Comparison of ENCODE assay signal across 9 cellular contexts in genomic region chr7:55526770-55527169, GRCh38. TPM values are rescaled to one million over a fixed set of nuclear protein-coding genes. Genes with fewer than 3 reads are reported as not detected.
DNase-seq lines count a peak whose midpoint lies in the region; ATAC-seq, FAIRE-seq and TF ChIP-seq lines count a peak whose summit lies in the region.
"Had no signal": no experiment of that assay in that cellular context is flagged by ENCODE, and none has a peak within 500 bp of the region (broad histone marks: within the 10 kb centered on the region; RNA-seq: fewer than 3 reads in every experiment).

No MANE protein-coding gene starts in this region.

- intact Hi-C loops in CD14-positive monocyte (cut with micrococcal nuclease) = no loop called here
- intact Hi-C loops in activated CD4-positive, alpha-beta memory T cell treated with anti-CD3 and anti-CD28 coated beads for 36 hours (cut with micrococcal nuclease) = no loop called here
- intact Hi-C loops in thyroid gland (cut with DNase I) = no loop called here

- H3K9me3 Mint-ChIP-seq in CD14-positive monocyte = peaks cover 0 to 1% (median 0%) of the 10 kb centered on the region in 7 donors
- no peaks in the 10 kb centered on the region for H3K9me3 Mint-ChIP-seq in activated CD4-positive, alpha-beta memory T cell treated with anti-CD3 and anti-CD28 coated beads for 36 hours
- H3K9me3 Mint-ChIP-seq: T-helper 1 cell treated with Interleukin-12 subunit alpha and Interleukin-12 subunit beta and Interleukin-4 antibody, amounts not matched to agents 30 μg/mL and 1 μg/mL, for 36 hours had no signal

- TF ChIP-seq CTCF in CD14-positive monocyte (IDR thresholded peaks at IDR 0.05) (no peak), gastroesophageal sphincter (IDR thresholded peaks at IDR 0.05) (no peak), thyroid gland (IDR thresholded peaks at IDR 0.05) (no peak)

- H3K27ac ChIP-seq in gastroesophageal sphincter (no peak overlapping the region), thyroid gland (no peak overlapping the region), small intestine (ENCODE audit: low read depth in 1 of 2, low read length in 1 of 2) (peak overlapping the region in 1 of 2 donors; percentile 73)

- peaks cover 0 to 21% (median 4%) of the 10 kb centered on the region in 3 donors for H3K4me1 ChIP-seq in gastroesophageal sphincter
- H3K4me1 ChIP-seq in thyroid gland = no peaks in the 10 kb centered on the region
- no peaks in the 10 kb centered on the region for H3K4me1 ChIP-seq in small intestine (ENCODE audit: control insufficient read depth in 2 of 2, insufficient read depth in 1 of 2, low read depth in 1 of 2, low read length in 1 of 2)

- 60 to 80% methylated on average over 2 of the region's 5 CpGs for WGBS in gastroesophageal sphincter (ENCODE audit: low coverage in 1 of 2), 2 donors
- WGBS in thyroid gland, 2 donors = 85 to 93% methylated on average over 4 to 5 of the region's 5 CpGs
- 69 to 80% (median 70%) methylated on average over 5 of the region's 5 CpGs for WGBS in small intestine, 3 donors

- TF ChIP-seq POLR2A in gastroesophageal sphincter (IDR thresholded peaks at IDR 0.05) (no peak), thyroid gland (IDR thresholded peaks at IDR 0.05) (no peak)

- no peak for TF ChIP-seq EP300 in gastroesophageal sphincter (IDR thresholded peaks at IDR 0.05)

- H3K9me3 ChIP-seq in gastroesophageal sphincter (no peaks in the 10 kb centered on the region), thyroid gland (no peaks in the 10 kb centered on the region), small intestine (ENCODE audit: control insufficient read depth, low read depth) (no peaks in the 10 kb centered on the region)

- POLR2A ChIA-PET in activated CD4-positive, alpha-beta memory T cell treated with anti-CD3 and anti-CD28 coated beads for 36 hours (lab: Charles Lee) = no interaction called here

- H3K4me3 ChIP-seq in gastroesophageal sphincter = no peak overlapping the region
- H3K4me3 ChIP-seq in thyroid gland (replicated peaks in 1 of 3) = no peak overlapping the region
- no peak overlapping the region for H3K4me3 ChIP-seq in small intestine (ENCODE audit: low read depth in 1 of 2, low read length in 2 of 2)

- H3K4me3 Mint-ChIP-seq in CD14-positive monocyte = no peak overlapping the region
- H3K4me3 Mint-ChIP-seq in activated CD4-positive, alpha-beta memory T cell treated with anti-CD3 and anti-CD28 coated beads for 36 hours = no peak overlapping the region
- H3K4me3 Mint-ChIP-seq: T-helper 1 cell treated with Interleukin-12 subunit alpha and Interleukin-12 subunit beta and Interleukin-4 antibody, amounts not matched to agents 30 μg/mL and 1 μg/mL, for 36 hours had no signal

- CTCF ChIA-PET in activated CD4-positive, alpha-beta memory T cell treated with anti-CD3 and anti-CD28 coated beads for 36 hours (lab: Charles Lee) = no interaction called here

- DNase-seq in CD14-positive monocyte (ENCODE audit: low spot score) = peak; percentile 62
- peak; percentile 96 for DNase-seq in NCI-H146 (lab: John Stamatoyannopoulos, UW)
- no peak for DNase-seq in GM19238 (ENCODE audit: insufficient read length, low spot score)
- DNase-seq in activated CD4-positive, alpha-beta memory T cell treated with anti-CD3 and anti-CD28 coated beads for 36 hours = no peak
- no peak for DNase-seq in thyroid gland
- DNase-seq in small intestine = no peak

- H3K36me3 ChIP-seq in gastroesophageal sphincter (no peaks in the 10 kb centered on the region), thyroid gland (no peaks in the 10 kb centered on the region), small intestine (ENCODE audit: control insufficient read depth in 2 of 2, insufficient read depth in 2 of 2, low read length in 2 of 2) (no peaks in the 10 kb centered on the region)

- H3K27ac Mint-ChIP-seq in CD14-positive monocyte = peak overlapping the region in 5 of 7 donors; percentile 77 to 91 (median 85)
- H3K27ac Mint-ChIP-seq in activated CD4-positive, alpha-beta memory T cell treated with anti-CD3 and anti-CD28 coated beads for 36 hours = no peak overlapping the region
- H3K27ac Mint-ChIP-seq: T-helper 1 cell treated with Interleukin-12 subunit alpha and Interleukin-12 subunit beta and Interleukin-4 antibody, amounts not matched to agents 30 μg/mL and 1 μg/mL, for 36 hours had no signal

- FAIRE-seq in small intestine (lab: Jason Lieb, UNC) = no peak

- peaks cover 12 to 22% of the 10 kb centered on the region in 2 donors for H3K36me3 Mint-ChIP-seq in CD14-positive monocyte
- peaks cover 11% of the 10 kb centered on the region for H3K36me3 Mint-ChIP-seq in activated CD4-positive, alpha-beta memory T cell treated with anti-CD3 and anti-CD28 coated beads for 36 hours

- peak; percentile 64 for ATAC-seq in GM21723 (IDR thresholded peaks at IDR 0.05; ENCODE audit: unreplicated experiment)
- ATAC-seq in gastroesophageal sphincter = peak; percentile 51

- H3K27me3 ChIP-seq in gastroesophageal sphincter (no peaks in the 10 kb centered on the region), thyroid gland (no peaks in the 10 kb centered on the region), small intestine (ENCODE audit: control insufficient read depth in 2 of 2, insufficient read depth in 2 of 2, low read length in 2 of 2) (no peaks in the 10 kb centered on the region)

- peaks cover 17% of the 10 kb centered on the region for H3K4me1 Mint-ChIP-seq in CD14-positive monocyte
- H3K4me1 Mint-ChIP-seq in activated CD4-positive, alpha-beta memory T cell treated with anti-CD3 and anti-CD28 coated beads for 36 hours (ENCODE audit: low read depth) = peaks cover 73% of the 10 kb centered on the region

- H3K27me3 Mint-ChIP-seq in CD14-positive monocyte (ENCODE audit: low read depth in 3 of 3) = peaks cover 0 to 2% (median 0%) of the 10 kb centered on the region in 3 donors
- no peaks in the 10 kb centered on the region for H3K27me3 Mint-ChIP-seq in activated CD4-positive, alpha-beta memory T cell treated with anti-CD3 and anti-CD28 coated beads for 36 hours

RNA-seq across cellular contexts. Expression of gene VOPP1, which starts 45.5 kb away (rescaled TPM):
- polyA plus RNA-seq in CD14-positive monocyte = 10 to 100 TPM; 16.7 to 18.0 TPM
- 10 to 100 TPM; 20.5 to 51.6 (median 33.4) TPM for total RNA-seq in gastroesophageal sphincter
- 10 to 100 TPM; 64.9 to 67.2 TPM for total RNA-seq in activated CD4-positive, alpha-beta memory T cell treated with anti-CD3 and anti-CD28 coated beads for 36 hours
- total RNA-seq in thyroid gland = 10 to 100 TPM; 42.6 to 58.0 (median 46.2) TPM
- polyA plus RNA-seq in small intestine = 10 to 100 TPM; 24.6 to 37.8 (median 33.5) TPM

Comparison
In these comparisons a context has a peak if more than half of its experiments do, and no peak if none do; other contexts are left out.
1. DNase-seq: peak in CD14-positive monocyte (single experiment) and NCI-H146 (single experiment); none in GM19238 (single experiment), activated CD4-positive, alpha-beta memory T cell treated with anti-CD3 and anti-CD28 coated beads for 36 hours (single experiment), thyroid gland (0 of 2) and small intestine (single experiment).